Comparison of ENCODE assay signal across 15 cellular contexts in genomic region chr1:35288761-35289160, GRCh38. TPM values are rescaled to one million over a fixed set of nuclear protein-coding genes. Genes with fewer than 3 reads are reported as not detected.
DNase-seq lines count a peak whose midpoint lies in the region; ATAC-seq, FAIRE-seq and TF ChIP-seq lines count a peak whose summit lies in the region.
"Had no signal": no experiment of that assay in that cellular context is flagged by ENCODE, and none has a peak within 500 bp of the region (broad histone marks: within the 10 kb centered on the region; RNA-seq: fewer than 3 reads in every experiment).

No MANE protein-coding gene starts in this region.

- H3K4me2 ChIP-seq in astrocyte (ENCODE audit: low read length) (peak overlapping the region; percentile 81), skeletal muscle satellite cell (ENCODE audit: low read length) (peak overlapping the region; percentile 66)

- H3K9ac ChIP-seq in astrocyte (ENCODE audit: low read length) (peak overlapping the region; percentile 85), skeletal muscle satellite cell (ENCODE audit: low read depth, low read length) (peak overlapping the region; percentile 62)

- H3K27me3 Mint-ChIP-seq in astrocyte (ENCODE audit: low read depth, unreplicated experiment) = no peaks in the 10 kb centered on the region
- H3K27me3 Mint-ChIP-seq: brain had no signal

- ATAC-seq in GM18907 (IDR thresholded peaks at IDR 0.05; ENCODE audit: unreplicated experiment) = no peak
- ATAC-seq in GM18909 (IDR thresholded peaks at IDR 0.05; ENCODE audit: poor library complexity, unreplicated experiment) = no peak
- ATAC-seq: lower lobe of right lung had no signal

- H3K9me3 ChIP-seq in astrocyte (ENCODE audit: insufficient read depth, low read depth, low read length) = no peaks in the 10 kb centered on the region
- H3K9me3 ChIP-seq in skeletal muscle satellite cell (replicated peaks; ENCODE audit: low read length) = no peaks in the 10 kb centered on the region
- H3K9me3 ChIP-seq: lower lobe of right lung, ovary had no signal

- FAIRE-seq in astrocyte (lab: Jason Lieb, UNC) (no peak), GM12892 (lab: Jason Lieb, UNC) (no peak), GM19239 (lab: Jason Lieb, UNC) (no peak)

- peaks cover 12% of the 10 kb centered on the region for H3K36me3 Mint-ChIP-seq in astrocyte (ENCODE audit: low read depth, unreplicated experiment)

- no peaks in the 10 kb centered on the region for H3K27me3 ChIP-seq in astrocyte (ENCODE audit: insufficient read depth, low read length)
- H3K27me3 ChIP-seq in skeletal muscle satellite cell (ENCODE audit: control insufficient read depth, insufficient read depth, low read length) = no peaks in the 10 kb centered on the region
- H3K27me3 ChIP-seq: ovary, tibial nerve had no signal

- peaks cover 25% of the 10 kb centered on the region for H3K4me1 Mint-ChIP-seq in astrocyte (ENCODE audit: low read depth, unreplicated experiment)

- H3K79me2 ChIP-seq in astrocyte (ENCODE audit: insufficient read depth, low read length) = peaks cover 82% of the 10 kb centered on the region

- peak overlapping the region; percentile 30 for H3K4me3 ChIP-seq in astrocyte (ENCODE audit: insufficient read depth, low read depth, low read length)
- H3K4me3 ChIP-seq in skeletal muscle satellite cell (ENCODE audit: low read length) = peak overlapping the region; percentile 14
- H3K4me3 ChIP-seq: lower lobe of right lung, ovary, tibial nerve had no signal

- peak overlapping the region; percentile 63 for H3K27ac Mint-ChIP-seq in astrocyte (ENCODE audit: unreplicated experiment)
- H3K27ac Mint-ChIP-seq: activated T-helper 1 cell treated with anti-CD3 and anti-CD28 coated beads, Interleukin-12 subunit alpha, Interleukin-12 subunit beta, Interleukin-2, Interleukin-4 antibody, amounts not matched to agents 30 ng/mL and 10 ng/mL and 1 ng/mL, durations not matched to agents 14 hours and 24 hours and 36 hours had no signal

- H3K4me3 Mint-ChIP-seq in astrocyte (ENCODE audit: unreplicated experiment) = peak overlapping the region; percentile 24
- H3K4me3 Mint-ChIP-seq: activated T-helper 1 cell treated with anti-CD3 and anti-CD28 coated beads, Interleukin-12 subunit alpha, Interleukin-12 subunit beta, Interleukin-2, Interleukin-4 antibody, amounts not matched to agents 30 ng/mL and 10 ng/mL and 1 ng/mL, durations not matched to agents 14 hours and 24 hours and 36 hours; brain had no signal

- no peak overlapping the region for H2AFZ ChIP-seq in astrocyte (ENCODE audit: low read depth, low read length)

- H3K4me1 ChIP-seq in astrocyte (ENCODE audit: insufficient read depth, low read length) (peaks cover 21% of the 10 kb centered on the region), skeletal muscle satellite cell (ENCODE audit: control insufficient read depth, insufficient read depth, low read length) (peaks cover 28% of the 10 kb centered on the region)

- peaks cover 3% of the 10 kb centered on the region for H3K9me3 Mint-ChIP-seq in astrocyte (ENCODE audit: unreplicated experiment)

- no peak for TF ChIP-seq POLR2A in GM12892 (IDR thresholded peaks at IDR 0.05; ENCODE audit: low read depth, low read length)

- H4K20me1 ChIP-seq in astrocyte (ENCODE audit: insufficient read depth, low read length) = peaks cover 28% of the 10 kb centered on the region

- peak overlapping the region; percentile 92 for H3K27ac ChIP-seq in astrocyte (ENCODE audit: low read depth, low read length)
- H3K27ac ChIP-seq: lower lobe of right lung, ovary, tibial nerve had no signal

- H3K36me3 ChIP-seq in astrocyte (ENCODE audit: insufficient read depth, low read length) (peaks cover 3% of the 10 kb centered on the region), skeletal muscle satellite cell (ENCODE audit: insufficient read depth, low read length) (peaks cover 15% of the 10 kb centered on the region)
- H3K36me3 ChIP-seq: ovary had no signal

- TF ChIP-seq CTCF in astrocyte (IDR thresholded peaks at IDR 0.05; ENCODE audit: insufficient read depth, low read depth, low read length) = no peak

- peak; percentile 61 for DNase-seq in HT1080 (ENCODE audit: low read depth)
- DNase-seq in astrocyte (ENCODE audit: low read depth) = peak; percentile 75
- DNase-seq in hepatic stellate cell (ENCODE audit: low spot score) = peak; percentile 23
- DNase-seq in GM12892 (ENCODE audit: insufficient read length) = no peak
- no peak for DNase-seq in GM19239 (ENCODE audit: insufficient read length, low spot score)
- DNase-seq: activated CD4-positive, alpha-beta T cell treated with anti-CD3 and anti-CD28 coated beads for 48 hours; lower lobe of right lung; NK-92 treated with Interleukin-12 subunit alpha and Interleukin-12 subunit beta, amount 100 ng/mL, for 24 hours; ovary had no signal

RNA-seq across cellular contexts. Expression of gene ZMYM4, which starts 20.3 kb away (rescaled TPM):
- total RNA-seq in HT1080 (2014; rRNA removed; shearing (Covaris generic)) = 19.9 and 24.0 TPM in 2 replicates
- polyA plus RNA-seq in HT1080 (2015; cell fraction: cytosol; rRNA removed) = 27.2 and 29.7 TPM in 2 replicates
- 41.0 and 44.5 TPM in 2 replicates for polyA plus RNA-seq in HT1080 (2015; cell fraction: nucleus; rRNA removed)
- 57.6 and 65.5 TPM in 2 replicates for total RNA-seq in astrocyte
- 37.4 and 44.4 TPM in 2 replicates for total RNA-seq in skeletal muscle satellite cell (2012; rRNA removed)
- polyA plus RNA-seq in GM12892 (2012; ENCODE audit: missing spikeins) = 20.1 TPM

Comparison
In these comparisons a context has a peak if more than half of its experiments do, and no peak if none do; other contexts are left out.
1. DNase-seq: peak in HT1080 (single experiment), astrocyte (single experiment) and hepatic stellate cell (single experiment); none in GM12892 (single experiment) and GM19239 (single experiment).